Comparison of ENCODE assay signal across 22 cellular contexts in the genomic region with DNA sequence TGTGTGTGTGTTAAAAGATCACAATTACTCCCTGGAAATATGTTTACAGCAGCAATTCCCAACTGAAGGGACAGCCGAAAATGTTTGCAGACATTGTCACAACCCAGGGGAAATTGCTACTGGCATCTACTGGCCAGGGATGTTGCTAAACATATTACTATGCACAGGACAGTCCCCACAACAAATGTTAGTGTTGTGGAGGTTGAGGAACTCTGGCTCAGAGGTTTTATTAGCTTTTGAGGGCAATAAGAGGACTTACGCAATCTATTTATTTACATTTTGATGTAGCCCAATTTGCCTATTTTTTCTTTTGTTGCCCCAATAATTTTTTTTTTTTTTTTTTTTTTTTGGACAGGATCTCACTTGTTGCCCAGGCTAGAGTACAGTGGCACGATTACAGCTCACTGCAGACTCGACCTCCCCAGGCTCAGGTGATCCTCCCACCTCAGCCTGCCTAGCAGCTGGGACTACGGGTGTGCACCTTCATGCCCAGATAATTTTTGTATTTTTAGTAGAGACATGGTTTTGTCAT.
DNase-seq lines count a peak whose midpoint lies in the region; ATAC-seq, FAIRE-seq and TF ChIP-seq lines count a peak whose summit lies in the region.
"Had no signal": no experiment of that assay in that cellular context is flagged by ENCODE, and none has a peak within 500 bp of the region (broad histone marks: within the 10 kb centered on the region; RNA-seq: fewer than 3 reads in every experiment).

No MANE protein-coding gene starts in this region.

- no peak for TF ChIP-seq EP300 in H1 (IDR thresholded peaks at IDR 0.05; ENCODE audit: borderline replicate concordance in 1 of 2, low read depth in 2 of 2, low read length in 2 of 2)

- no peak overlapping the region for H3K27ac Mint-ChIP-seq in GM23338
- H3K27ac Mint-ChIP-seq: CD4-positive, CD25-positive, alpha-beta regulatory T cell; CD8-positive, alpha-beta memory T cell had no signal

- no peaks in the 10 kb centered on the region for H4K20me1 ChIP-seq in GM23338 (replicated peaks; ENCODE audit: insufficient read depth)
- H4K20me1 ChIP-seq in H1 (replicated peaks in 1 of 2; ENCODE audit: control insufficient read depth in 1 of 2, insufficient read depth in 2 of 2, low read length in 2 of 2) = no peaks in the 10 kb centered on the region

- no peaks in the 10 kb centered on the region for H3K9me2 ChIP-seq in GM23338 (ENCODE audit: insufficient read depth)

- no peak overlapping the region for H2BK12ac ChIP-seq in H1 (ENCODE audit: low read depth, low read length)

- no peaks in the 10 kb centered on the region for H3K9me3 ChIP-seq in H1 (ENCODE audit: insufficient read depth in 2 of 2, low read depth in 1 of 2, low read length in 1 of 2)
- H3K9me3 ChIP-seq in effector memory CD4-positive, alpha-beta T cell (ENCODE audit: control insufficient read depth, low read length) = no peaks in the 10 kb centered on the region
- H3K9me3 ChIP-seq: BE2C had no signal

- no peaks in the 10 kb centered on the region for H3K79me1 ChIP-seq in H1 (ENCODE audit: low read depth, low read length)

- TF ChIP-seq RAD21 in H1 (IDR thresholded peaks at IDR 0.05 in 1 of 2, conservative IDR thresholded peaks at IDR 0.05 in 1 of 2; ENCODE audit: low read depth in 2 of 2, low read length in 2 of 2) = no peak

- H3K4me1 Mint-ChIP-seq in GM23338 = peaks cover 29% of the 10 kb centered on the region
- H3K4me1 Mint-ChIP-seq: CD4-positive, CD25-positive, alpha-beta regulatory T cell; CD8-positive, alpha-beta memory T cell; IgD-negative memory B cell had no signal

- H2BK120ac ChIP-seq in H1 (replicated peaks; ENCODE audit: low read depth, low read length) = no peak overlapping the region

- H2BK5ac ChIP-seq in H1 (ENCODE audit: low read depth, low read length) = no peak overlapping the region; the same call in 1 of the 2 replicates

- no peak overlapping the region for H4K8ac ChIP-seq in H1 (ENCODE audit: extremely low read depth, insufficient read depth, low read length)

- H3K36me3 Mint-ChIP-seq in GM23338 (ENCODE audit: low read depth) = no peaks in the 10 kb centered on the region
- H3K36me3 Mint-ChIP-seq: CD4-positive, CD25-positive, alpha-beta regulatory T cell; CD8-positive, alpha-beta memory T cell; IgD-negative memory B cell had no signal

- H3K4me1 ChIP-seq in GM23338 (ENCODE audit: insufficient read depth) (peaks cover 28% of the 10 kb centered on the region), H1 (replicated peaks in 1 of 4; ENCODE audit: control insufficient read depth in 3 of 4, insufficient read depth in 4 of 4, low read length in 3 of 4) (peaks cover 0 to 3% (median 0%) of the 10 kb centered on the region in 4 experiments; a peak in 1 of 7 replicates)
- no peaks in the 10 kb centered on the region for H3K4me1 ChIP-seq in effector memory CD4-positive, alpha-beta T cell (ENCODE audit: control insufficient read depth, insufficient read depth, low read length, poor library complexity, severe bottlenecking)

- no peak overlapping the region for H2BK20ac ChIP-seq in H1 (ENCODE audit: low read length)

- H4K91ac ChIP-seq in H1 (replicated peaks; ENCODE audit: insufficient read length, low read length) = no peak overlapping the region

- POLR2A ChIA-PET in H1 (lab: Charles Lee; ENCODE audit: partially characterized antibody) = no interaction called here

- H2AFZ ChIP-seq in GM23338 (no peak overlapping the region), H1 (ENCODE audit: low read length) (no peak overlapping the region)

- no peak overlapping the region for H3K4me3 Mint-ChIP-seq in GM23338
- H3K4me3 Mint-ChIP-seq: CD4-positive, CD25-positive, alpha-beta regulatory T cell; CD8-positive, alpha-beta memory T cell; H9; IgD-negative memory B cell had no signal

- no peaks in the 10 kb centered on the region for H3F3A ChIP-seq in GM23338 (replicated peaks; ENCODE audit: low read depth)

- H3K79me2 ChIP-seq in GM23338 (replicated peaks; ENCODE audit: insufficient read depth) (no peaks in the 10 kb centered on the region), H1 (ENCODE audit: control insufficient read depth in 1 of 2, insufficient read depth in 2 of 2, low read length in 2 of 2) (no peaks in the 10 kb centered on the region)

- 83% methylated on average over 5 of the region's 5 CpGs; no CpG with 5 or more reads in 1 of the 2 experiments for WGBS in H1 (ENCODE audit: extremely low coverage in 1 of 2, insufficient coverage in 1 of 2, insufficient read length in 1 of 2, insufficient replicate concordance in 2 of 2, low coverage in 1 of 2, low lambda C conversion rate in 2 of 2, missing lambda C conversion rate in 1 of 2), 2 experiments

- no peak overlapping the region for H3K14ac ChIP-seq in H1 (ENCODE audit: insufficient read length)

- H3K23me2 ChIP-seq in H1 (ENCODE audit: low read depth, low read length) = no peaks in the 10 kb centered on the region

- DNase-seq in GM23338 (ENCODE audit: low spot score) (no peak), LNCaP clone FGC (ENCODE audit: low read depth) (no peak), H1 (ENCODE audit: low read depth in 1 of 2, low spot score in 2 of 2) (no peak), HTR-8/SVneo (ENCODE audit: insufficient read length, low spot score) (no peak), SW 1271 (lab: John Stamatoyannopoulos, UW) (no peak)
- no peak for DNase-seq in effector memory CD4-positive, alpha-beta T cell
- DNase-seq: ACHN; BE2C; C1 segment of cervical spinal cord; CD4-positive, CD25-positive, alpha-beta regulatory T cell; CD8-positive, alpha-beta memory T cell; COR-L47; DMS 273 treated with DMSO at 0.1 percent for 48 hours; DMS53; DND-41; GOT3; H9; KBM-7 had no signal

- TF ChIP-seq CTCF in GM23338 (conservative IDR thresholded peaks at IDR 0.05; ENCODE audit: low read depth in 2 of 2) (no peak), LNCaP clone FGC (IDR thresholded peaks at IDR 0.05; ENCODE audit: control insufficient read depth, extremely low read depth, insufficient read depth) (peak; percentile 18; the same call in 1 of the 2 replicates), H1 (IDR thresholded peaks at IDR 0.05; ENCODE audit: control extremely low read depth in 1 of 3, insufficient read depth in 1 of 3, low read depth in 1 of 3, low read length in 3 of 3) (no peak)

- H2BK15ac ChIP-seq in H1 (ENCODE audit: low read length) = no peak overlapping the region

- no peak overlapping the region for H3K4ac ChIP-seq in H1 (replicated peaks; ENCODE audit: insufficient read length, low read depth, low read length)

- H3K18ac ChIP-seq in H1 (ENCODE audit: extremely low read depth, low read length) = no peak overlapping the region

- CTCF ChIA-PET in H1 (lab: Charles Lee; ENCODE audit: partially characterized antibody) = interaction anchor here (0.6 to 1.8 kb wide), 6 partner anchors 7 to 386 kb away, joined by 3 to 6 read pairs (median 4); no protein-coding TSS in a partner anchor

- no peak overlapping the region for H2AK5ac ChIP-seq in H1 (ENCODE audit: low read depth, low read length)

- H3K36me3 ChIP-seq in GM23338 (ENCODE audit: insufficient read depth) = no peaks in the 10 kb centered on the region
- no peaks in the 10 kb centered on the region for H3K36me3 ChIP-seq in H1 (ENCODE audit: control insufficient read depth in 2 of 4, insufficient read depth in 4 of 4, low read length in 3 of 4)
- H3K36me3 ChIP-seq in effector memory CD4-positive, alpha-beta T cell (ENCODE audit: control insufficient read depth, insufficient read depth, low read length) = no peaks in the 10 kb centered on the region
- H3K36me3 ChIP-seq: BE2C had no signal

- no peak for ATAC-seq in GM23338

- H3K4me2 ChIP-seq in GM23338 = peak overlapping the region; percentile 52; the same call in 1 of the 2 replicates
- no peak overlapping the region for H3K4me2 ChIP-seq in H1 (ENCODE audit: insufficient read depth in 1 of 2, low read depth in 2 of 2, low read length in 2 of 2)

- H3K27me3 Mint-ChIP-seq in GM23338 (ENCODE audit: insufficient read depth, low read depth, poor library complexity) = peaks cover 2% of the 10 kb centered on the region

- H3K56ac ChIP-seq in H1 (replicated peaks; ENCODE audit: insufficient read length, low read depth, low read length) = no peak overlapping the region

- no peak overlapping the region for H3K4me3 ChIP-seq in GM23338
- no peak overlapping the region for H3K4me3 ChIP-seq in LNCaP clone FGC (ENCODE audit: low read depth, low read length)
- H3K4me3 ChIP-seq in H1 (ENCODE audit: extremely low read depth in 1 of 4, insufficient read depth in 2 of 4, low read depth in 3 of 4, low read length in 4 of 4) = no peak overlapping the region
- no peak overlapping the region for H3K4me3 ChIP-seq in effector memory CD4-positive, alpha-beta T cell (ENCODE audit: insufficient read depth, low read depth, low read length, poor library complexity, severe bottlenecking)

- no peak overlapping the region for H3K9ac ChIP-seq in H1 (replicated peaks in 1 of 4; ENCODE audit: extremely low read depth in 1 of 4, low read depth in 3 of 4, low read length in 3 of 4)

- H3K9me3 Mint-ChIP-seq in GM23338 = no peaks in the 10 kb centered on the region
- H3K9me3 Mint-ChIP-seq: CD4-positive, CD25-positive, alpha-beta regulatory T cell; CD8-positive, alpha-beta memory T cell; H9; IgD-negative memory B cell had no signal

- H3K23ac ChIP-seq in H1 (ENCODE audit: insufficient read length) = no peak overlapping the region

- H3K27me3 ChIP-seq in GM23338 (ENCODE audit: insufficient read depth) = no peaks in the 10 kb centered on the region
- H3K27me3 ChIP-seq in H1 (replicated peaks in 1 of 4; ENCODE audit: control insufficient read depth in 3 of 4, extremely low read depth in 1 of 4, insufficient read depth in 3 of 4, low read length in 3 of 4) = no peaks in the 10 kb centered on the region
- H3K27me3 ChIP-seq in effector memory CD4-positive, alpha-beta T cell (replicated peaks; ENCODE audit: control insufficient read depth, insufficient read depth, low read length, poor library complexity, severe bottlenecking) = no peaks in the 10 kb centered on the region
- H3K27me3 ChIP-seq: BE2C had no signal

- FAIRE-seq in H1 (lab: Jason Lieb, UNC) = no peak
- no peak for FAIRE-seq in HTR-8/SVneo (lab: Jason Lieb, UNC)
- FAIRE-seq: A204.1, G401.6, GM12891 had no signal

- H3K27ac ChIP-seq in GM23338 (ENCODE audit: low read depth) = no peak overlapping the region
- H3K27ac ChIP-seq in H1 (ENCODE audit: low read depth, low read length) = no peak overlapping the region
- no peak overlapping the region for H3K27ac ChIP-seq in effector memory CD4-positive, alpha-beta T cell (ENCODE audit: insufficient read depth, low read length, poor library complexity, severe bottlenecking)

- no peak overlapping the region for H4K5ac ChIP-seq in H1 (ENCODE audit: insufficient read length, low read depth, low read length)

- TF ChIP-seq POLR2A in H1 (IDR thresholded peaks at IDR 0.05; ENCODE audit: control extremely low read depth in 1 of 2, low read depth in 2 of 2, low read length in 2 of 2) = no peak

TF ChIP-seq in GM23338, 12 proteins besides CTCF, POLR2A, EP300 and RAD21 (continues in another document):
- TF ChIP-seq EZH2phosphoT487 (IDR thresholded peaks at IDR 0.05; ENCODE audit: unreplicated experiment) = no peak
- no peak for TF ChIP-seq STAT1 (IDR thresholded peaks at IDR 0.05; ENCODE audit: unreplicated experiment)

TF ChIP-seq in H1, 55 proteins besides CTCF, POLR2A, EP300 and RAD21:
- TF ChIP-seq CEBPB (IDR thresholded peaks at IDR 0.05; ENCODE audit: low read depth, low read length) (peak; percentile 45; the same call in 1 of the 2 replicates), SP2 (IDR thresholded peaks at IDR 0.05; ENCODE audit: low read length) (no peak)
